In the genomic region with DNA sequence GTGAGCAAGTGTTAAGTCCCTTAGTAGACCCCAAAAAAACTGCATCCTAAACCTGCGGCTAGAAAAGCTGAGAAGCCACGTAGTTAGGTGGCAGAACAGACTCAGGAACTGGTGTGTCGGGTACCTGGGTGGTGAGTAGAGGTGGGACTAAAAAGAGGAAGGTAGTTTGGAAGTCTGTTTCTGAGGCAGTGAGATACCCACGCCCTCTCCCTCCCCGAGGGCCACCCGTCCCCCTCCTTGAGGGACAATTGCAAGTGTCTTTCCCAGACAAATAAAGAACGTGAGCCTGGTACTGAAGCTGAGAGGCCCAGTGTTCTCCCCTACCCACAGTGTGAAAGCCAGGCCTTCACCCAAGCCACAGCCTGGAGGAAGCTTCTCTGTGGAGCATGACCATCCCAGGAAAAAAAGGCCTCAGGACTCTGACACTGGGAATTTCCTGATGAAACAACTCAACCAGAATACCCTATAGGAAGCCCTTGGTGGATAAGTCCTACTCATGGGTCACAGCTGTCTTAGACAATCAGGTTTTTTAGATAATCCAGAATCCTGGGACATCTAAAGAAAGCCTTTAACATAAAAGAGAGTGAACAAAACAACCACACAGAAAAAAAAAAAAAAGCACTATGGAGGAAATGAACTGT, we compare ENCODE assay signal across 13 cellular contexts. TPM values are rescaled to one million over a fixed set of nuclear protein-coding genes. Genes with fewer than 3 reads are reported as not detected.
DNase-seq lines count a peak whose midpoint lies in the region; ATAC-seq and TF ChIP-seq lines count a peak whose summit lies in the region.
"Had no signal": no experiment of that assay in that cellular context is flagged by ENCODE, and none has a peak within 500 bp of the region (broad histone marks: within the 10 kb centered on the region; RNA-seq: fewer than 3 reads in every experiment).

No MANE protein-coding gene starts in this region.

- no peak overlapping the region for H3K4me3 ChIP-seq in CD8-positive, alpha-beta T cell (ENCODE audit: low read depth, low read length)
- no peak overlapping the region for H3K4me3 ChIP-seq in endodermal cell (ENCODE audit: low read length)
- H3K4me3 ChIP-seq: smooth muscle cell had no signal

- H3K27me3 Mint-ChIP-seq in CD8-positive, alpha-beta T cell (ENCODE audit: low read depth) = peaks cover 3% of the 10 kb centered on the region
- H3K27me3 Mint-ChIP-seq in endodermal cell (ENCODE audit: insufficient read depth) (peaks cover 4% of the 10 kb centered on the region), endothelial cell (ENCODE audit: unreplicated experiment) (no peaks in the 10 kb centered on the region)

- H3K4me1 Mint-ChIP-seq in CD8-positive, alpha-beta T cell (ENCODE audit: low read depth) = peaks cover 5% of the 10 kb centered on the region
- H3K4me1 Mint-ChIP-seq in endodermal cell = no peaks in the 10 kb centered on the region
- peaks cover 8% of the 10 kb centered on the region for H3K4me1 Mint-ChIP-seq in endothelial cell (ENCODE audit: unreplicated experiment)

- no peak overlapping the region for H3K27ac ChIP-seq in CD8-positive, alpha-beta T cell (ENCODE audit: low read depth, low read length)
- H3K27ac ChIP-seq in endodermal cell (ENCODE audit: low read depth, low read length) = no peak overlapping the region
- H3K27ac ChIP-seq: epithelial cell of prostate had no signal

- TF ChIP-seq CTCF in CD8-positive, alpha-beta T cell (IDR thresholded peaks at IDR 0.05) = no peak
- TF ChIP-seq CTCF in endodermal cell (conservative IDR thresholded peaks at IDR 0.05) = no peak
- no peak for TF ChIP-seq CTCF in endothelial cell (IDR thresholded peaks at IDR 0.05; ENCODE audit: unreplicated experiment)

- intact Hi-C loops in CD8-positive, alpha-beta T cell (cut with DNase I, micrococcal nuclease) = no loop called here

- H3K9me3 Mint-ChIP-seq in CD8-positive, alpha-beta T cell = no peaks in the 10 kb centered on the region
- H3K9me3 Mint-ChIP-seq in endodermal cell (no peaks in the 10 kb centered on the region), endothelial cell (ENCODE audit: unreplicated experiment) (no peaks in the 10 kb centered on the region)
- H3K9me3 Mint-ChIP-seq: activated CD4-positive, alpha-beta memory T cell treated with anti-CD3 and anti-CD28 coated beads, Interleukin-2, amount 10 ng/mL, durations not matched to agents 7 days and 5 days had no signal

- ATAC-seq in CD8-positive, alpha-beta T cell = peak; percentile 77
- ATAC-seq in GM21360 (IDR thresholded peaks at IDR 0.05; ENCODE audit: unreplicated experiment) = peak; percentile 60
- ATAC-seq in HG03469 (IDR thresholded peaks at IDR 0.05; ENCODE audit: unreplicated experiment) = peak; percentile 40

- H3K27me3 ChIP-seq in CD8-positive, alpha-beta T cell (ENCODE audit: insufficient read depth, low read length) = no peaks in the 10 kb centered on the region
- H3K27me3 ChIP-seq in endodermal cell (ENCODE audit: control insufficient read depth, insufficient read depth, low read length, poor library complexity, severe bottlenecking) = no peaks in the 10 kb centered on the region

- no peaks in the 10 kb centered on the region for H3K36me3 ChIP-seq in CD8-positive, alpha-beta T cell (ENCODE audit: insufficient read depth, low read length)
- H3K36me3 ChIP-seq in endodermal cell (ENCODE audit: control insufficient read depth, insufficient read depth, low read length) = no peaks in the 10 kb centered on the region

- POLR2A ChIA-PET in CD8-positive, alpha-beta T cell (lab: Charles Lee) = interaction anchor here (1.7 kb wide), 1 partner anchor 30 kb away, joined by 3 read pairs; a partner anchor contains a TSS

- H3K4me1 ChIP-seq in CD8-positive, alpha-beta T cell (ENCODE audit: insufficient read depth, low read length) = no peaks in the 10 kb centered on the region
- no peaks in the 10 kb centered on the region for H3K4me1 ChIP-seq in endodermal cell (ENCODE audit: control insufficient read depth, insufficient read depth, low read length)

- CTCF ChIA-PET in CD8-positive, alpha-beta T cell (lab: Charles Lee) = interaction anchor here (0.8 to 1.2 kb wide), 2 partner anchors 17 to 19 kb away, joined by 3 read pairs; no protein-coding TSS in a partner anchor

- DNase-seq in CD8-positive, alpha-beta T cell = no peak
- DNase-seq in endodermal cell = peak; percentile 41
- DNase-seq in C1 segment of cervical spinal cord (lab: John Stamatoyannopoulos, UW) = no peak
- no peak for DNase-seq in endothelial cell (ENCODE audit: low spot score)
- no peak for DNase-seq in hepatic stellate cell (ENCODE audit: low spot score)
- DNase-seq in NCI-H446 (lab: John Stamatoyannopoulos, UW) = no peak
- DNase-seq: activated CD4-positive, alpha-beta memory T cell treated with anti-CD3 and anti-CD28 coated beads, Interleukin-2, amount 10 ng/mL, durations not matched to agents 7 days and 5 days; SW 1271 had no signal

- 82 to 84% methylated on average over 3 to 7 of the region's 7 CpGs for WGBS in endodermal cell (ENCODE audit: insufficient coverage in 1 of 2, insufficient read length in 1 of 2), 2 experiments

- H3K9ac ChIP-seq in endodermal cell (ENCODE audit: extremely low read depth, low read length, poor library complexity, severe bottlenecking) = no peak overlapping the region

- H3K36me3 Mint-ChIP-seq in CD8-positive, alpha-beta T cell = no peaks in the 10 kb centered on the region
- H3K36me3 Mint-ChIP-seq in endodermal cell (ENCODE audit: low read depth) = no peaks in the 10 kb centered on the region
- no peaks in the 10 kb centered on the region for H3K36me3 Mint-ChIP-seq in endothelial cell (ENCODE audit: low read depth, unreplicated experiment)

- H3K27ac Mint-ChIP-seq in CD8-positive, alpha-beta T cell = peak overlapping the region; percentile 75
- H3K27ac Mint-ChIP-seq in endodermal cell = no peak overlapping the region
- H3K27ac Mint-ChIP-seq in endothelial cell (ENCODE audit: unreplicated experiment) = no peak overlapping the region
- H3K27ac Mint-ChIP-seq: activated CD4-positive, alpha-beta memory T cell treated with anti-CD3 and anti-CD28 coated beads, Interleukin-2, amount 10 ng/mL, durations not matched to agents 7 days and 5 days had no signal

- H3K4me3 Mint-ChIP-seq in CD8-positive, alpha-beta T cell = no peak overlapping the region
- H3K4me3 Mint-ChIP-seq in endodermal cell (no peak overlapping the region), endothelial cell (ENCODE audit: unreplicated experiment) (no peak overlapping the region)
- H3K4me3 Mint-ChIP-seq: activated CD4-positive, alpha-beta memory T cell treated with anti-CD3 and anti-CD28 coated beads, Interleukin-2, amount 10 ng/mL, durations not matched to agents 7 days and 5 days had no signal

- H3K9me3 ChIP-seq in CD8-positive, alpha-beta T cell (ENCODE audit: low read length) = no peaks in the 10 kb centered on the region
- no peaks in the 10 kb centered on the region for H3K9me3 ChIP-seq in endodermal cell (ENCODE audit: control insufficient read depth, low read length)

RNA-seq across cellular contexts. Expression of a gene that starts 7.0 kb away (rescaled TPM):
- 100 to 1,000 TPM; 401 to 411 TPM for total RNA-seq in CD8-positive, alpha-beta T cell
- total RNA-seq in endodermal cell = 10 to 100 TPM; 12.4 to 20.0 TPM
- polyA plus RNA-seq in endodermal cell (2013, experiment 1 of 2) = 9.7 TPM
- 7.1 TPM for polyA plus RNA-seq in endodermal cell (2013, experiment 2 of 2)
- 170 TPM for total RNA-seq in endothelial cell (ENCODE audit: unreplicated experiment)
- total RNA-seq: NCI-H460 had no signal

RNA-seq across cellular contexts. Expression of a gene that starts 29.8 kb away (rescaled TPM):
- total RNA-seq in CD8-positive, alpha-beta T cell = 1,000 to 10,000 TPM; 5,604 to 5,613 TPM
- total RNA-seq in endodermal cell (1,000 to 10,000 TPM; 2,313 to 2,316 TPM), endothelial cell (ENCODE audit: unreplicated experiment) (2,784 TPM)
- 1,931 TPM for polyA plus RNA-seq in endodermal cell (2013, experiment 1 of 2)
- polyA plus RNA-seq in endodermal cell (2013, experiment 2 of 2) = 1,875 TPM
